In the genomic region with DNA sequence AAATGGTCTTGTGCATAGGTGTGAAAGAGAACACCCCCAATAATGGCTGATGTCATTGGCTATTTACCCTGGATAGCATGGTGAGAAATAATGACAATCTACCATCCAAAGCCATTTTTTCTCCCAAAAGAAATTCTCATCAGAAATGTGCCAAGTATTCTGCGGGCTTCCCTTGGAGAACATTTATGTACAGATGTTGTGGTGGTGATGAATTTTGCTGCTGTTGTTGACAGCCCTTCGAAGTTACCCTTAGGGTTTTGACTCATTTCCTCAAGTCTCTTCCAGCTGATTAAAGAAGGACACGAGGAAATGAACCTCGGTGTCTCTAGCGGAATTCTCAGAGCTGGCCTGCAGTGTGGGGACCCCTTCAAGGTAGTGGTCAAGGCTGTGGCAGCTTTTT, we compare ENCODE assay signal across 16 cellular contexts. TPM values are rescaled to one million over a fixed set of nuclear protein-coding genes. Genes with fewer than 3 reads are reported as not detected.
DNase-seq lines count a peak whose midpoint lies in the region; ATAC-seq, FAIRE-seq and TF ChIP-seq lines count a peak whose summit lies in the region.
"Had no signal": no experiment of that assay in that cellular context is flagged by ENCODE, and none has a peak within 500 bp of the region (broad histone marks: within the 10 kb centered on the region; RNA-seq: fewer than 3 reads in every experiment).

No MANE protein-coding gene starts in this region.

- H3K27me3 Mint-ChIP-seq in HFFc6 (ENCODE audit: insufficient read depth) (peaks cover 23% of the 10 kb centered on the region), astrocyte (ENCODE audit: low read depth, unreplicated experiment) (peaks cover 13% of the 10 kb centered on the region)
- H3K27me3 Mint-ChIP-seq in activated naive CD8-positive, alpha-beta T cell treated with anti-CD3 and anti-CD28 coated beads for 36 hours, result peaks cover 67% of the 10 kb centered on the region

- 37 to 48% methylated on average over 5 of the region's 5 CpGs for WGBS in heart right ventricle, 2 donors

- TF ChIP-seq CTCF in HFFc6 (IDR thresholded peaks at IDR 0.05) (no peak), astrocyte (IDR thresholded peaks at IDR 0.05; ENCODE audit: insufficient read depth, low read depth, low read length) (no peak), heart right ventricle (IDR thresholded peaks at IDR 0.05) (no peak)

- ATAC-seq in HG03135 (IDR thresholded peaks at IDR 0.05; ENCODE audit: unreplicated experiment) (no peak), heart right ventricle (no peak)

- H3K4me1 ChIP-seq in astrocyte (ENCODE audit: insufficient read depth, low read length), result peaks cover 29% of the 10 kb centered on the region
- peaks cover 4 to 51% (median 30%) of the 10 kb centered on the region in 9 donors for H3K4me1 ChIP-seq in heart right ventricle

- no peaks in the 10 kb centered on the region for H3K9me3 ChIP-seq in astrocyte (ENCODE audit: insufficient read depth, low read depth, low read length)
- H3K9me3 ChIP-seq in heart right ventricle, result no peaks in the 10 kb centered on the region

- H3K4me3 Mint-ChIP-seq in HFFc6, result peak overlapping the region; percentile 71
- no peak overlapping the region for H3K4me3 Mint-ChIP-seq in astrocyte (ENCODE audit: unreplicated experiment)
- no peak overlapping the region for H3K4me3 Mint-ChIP-seq in activated naive CD8-positive, alpha-beta T cell treated with anti-CD3 and anti-CD28 coated beads for 36 hours
- H3K4me3 Mint-ChIP-seq: activated naive CD4-positive, alpha-beta T cell treated with anti-CD3 and anti-CD28 coated beads, Interleukin-2, amount 50 U/mL, for 24 hours; mesothelial cell of epicardium; stimulated activated naive CD8-positive, alpha-beta T cell treated with anti-CD3 and anti-CD28 coated beads, Interleukin-15, Interleukin-2, amounts not matched to agents 100 ng/mL and 50 ng/mL, for 24 hours had no signal

- H3K27ac ChIP-seq in astrocyte (ENCODE audit: low read depth, low read length), result peak overlapping the region; percentile 69
- peak overlapping the region in 2 of 10 donors; percentile 2 to 35 for H3K27ac ChIP-seq in heart right ventricle

- intact Hi-C loops in heart right ventricle (cut with DNase I), result loop anchor here in 1 of 10 donors (10.0 kb wide), 1 partner anchor 294 kb away; no protein-coding TSS in a partner anchor

- H4K20me1 ChIP-seq in astrocyte (ENCODE audit: insufficient read depth, low read length), result no peaks in the 10 kb centered on the region

- no peaks in the 10 kb centered on the region for H3K36me3 ChIP-seq in astrocyte (ENCODE audit: insufficient read depth, low read length)
- H3K36me3 ChIP-seq in heart right ventricle, result no peaks in the 10 kb centered on the region

- H3K36me3 Mint-ChIP-seq in HFFc6 (ENCODE audit: low read depth) (no peaks in the 10 kb centered on the region), astrocyte (ENCODE audit: low read depth, unreplicated experiment) (no peaks in the 10 kb centered on the region)
- H3K36me3 Mint-ChIP-seq in activated naive CD8-positive, alpha-beta T cell treated with anti-CD3 and anti-CD28 coated beads for 36 hours, result no peaks in the 10 kb centered on the region
- H3K36me3 Mint-ChIP-seq: activated naive CD4-positive, alpha-beta T cell treated with anti-CD3 and anti-CD28 coated beads, Interleukin-2, amount 50 U/mL, for 24 hours; mesothelial cell of epicardium had no signal

- no peaks in the 10 kb centered on the region for H3K9me3 Mint-ChIP-seq in HFFc6
- H3K9me3 Mint-ChIP-seq in astrocyte (ENCODE audit: unreplicated experiment), result no peaks in the 10 kb centered on the region
- no peaks in the 10 kb centered on the region for H3K9me3 Mint-ChIP-seq in activated naive CD8-positive, alpha-beta T cell treated with anti-CD3 and anti-CD28 coated beads for 36 hours
- H3K9me3 Mint-ChIP-seq: activated naive CD4-positive, alpha-beta T cell treated with anti-CD3 and anti-CD28 coated beads, Interleukin-2, amount 50 U/mL, for 24 hours; mesothelial cell of epicardium; stimulated activated naive CD8-positive, alpha-beta T cell treated with anti-CD3 and anti-CD28 coated beads, Interleukin-15, Interleukin-2, amounts not matched to agents 100 ng/mL and 50 ng/mL, for 24 hours had no signal

- H2AFZ ChIP-seq in astrocyte (ENCODE audit: low read depth, low read length), result no peak overlapping the region

- H3K4me1 Mint-ChIP-seq in HFFc6 (ENCODE audit: low read depth) (peaks cover 39% of the 10 kb centered on the region), astrocyte (ENCODE audit: low read depth, unreplicated experiment) (peaks cover 21% of the 10 kb centered on the region)
- peaks cover 11% of the 10 kb centered on the region for H3K4me1 Mint-ChIP-seq in activated naive CD8-positive, alpha-beta T cell treated with anti-CD3 and anti-CD28 coated beads for 36 hours

- H3K27me3 ChIP-seq in astrocyte (ENCODE audit: insufficient read depth, low read length), result peaks cover 11% of the 10 kb centered on the region
- peaks cover 0 to 42% (median 16%) of the 10 kb centered on the region in 7 donors for H3K27me3 ChIP-seq in heart right ventricle

- DNase-seq in A172 (ENCODE audit: low spot score), result peak; percentile 68
- DNase-seq in HFFc6, result peak; percentile 84
- DNase-seq in astrocyte (ENCODE audit: low read depth), result peak; percentile 22
- peak; percentile 32 for DNase-seq in fibroblast of the conjunctiva (ENCODE audit: low read depth)
- no peak for DNase-seq in NCI-H345 (lab: John Stamatoyannopoulos, UW)
- DNase-seq in activated naive CD8-positive, alpha-beta T cell treated with anti-CD3 and anti-CD28 coated beads for 36 hours, result no peak
- DNase-seq in heart right ventricle, result no peak
- DNase-seq: activated CD8-positive, alpha-beta memory T cell treated with anti-CD3 and anti-CD28 coated beads, Interleukin-2, amount 50 U/mL, for 4 hours; NCI-H1048; occipital lobe had no signal

- peaks cover 10% of the 10 kb centered on the region for H3K79me2 ChIP-seq in astrocyte (ENCODE audit: insufficient read depth, low read length)

- H3K9ac ChIP-seq in astrocyte (ENCODE audit: low read length), result no peak overlapping the region

- H3K4me3 ChIP-seq in astrocyte (ENCODE audit: insufficient read depth, low read depth, low read length), result no peak overlapping the region
- H3K4me3 ChIP-seq in heart right ventricle, result no peak overlapping the region
- H3K4me3 ChIP-seq: smooth muscle cell had no signal

- H3K4me2 ChIP-seq in astrocyte (ENCODE audit: low read length), result peak overlapping the region; percentile 64
- H3K4me2 ChIP-seq: smooth muscle cell had no signal

- H3K27ac Mint-ChIP-seq in HFFc6, result peak overlapping the region; percentile 94
- no peak overlapping the region for H3K27ac Mint-ChIP-seq in astrocyte (ENCODE audit: unreplicated experiment)
- H3K27ac Mint-ChIP-seq in activated naive CD8-positive, alpha-beta T cell treated with anti-CD3 and anti-CD28 coated beads for 36 hours, result no peak overlapping the region
- H3K27ac Mint-ChIP-seq: activated naive CD4-positive, alpha-beta T cell treated with anti-CD3 and anti-CD28 coated beads, Interleukin-2, amount 50 U/mL, for 24 hours; mesothelial cell of epicardium; stimulated activated naive CD8-positive, alpha-beta T cell treated with anti-CD3 and anti-CD28 coated beads, Interleukin-15, Interleukin-2, amounts not matched to agents 100 ng/mL and 50 ng/mL, for 24 hours had no signal

- FAIRE-seq in astrocyte (lab: Jason Lieb, UNC), result peak; percentile 92
- FAIRE-seq: A204.1 had no signal

RNA-seq across cellular contexts. Expression of a gene that starts 3.4 kb away (rescaled TPM):
- 5.1 and 10.4 TPM in 2 replicates for total RNA-seq in A172 (2014; rRNA removed; shearing (Covaris generic))
- total RNA-seq in HFFc6 (2021; fragmentation: NEBNext Ultra II Directional; extraction: Animal tissue kit (Norgen Biotek cat#: 25700)), result 1 to 10 TPM in 2 of 6 experiments, under 1 TPM in 4; 0.11 to 1.2 (median 0.26) TPM
- total RNA-seq in astrocyte (5.3 and 8.1 TPM in 2 replicates), heart right ventricle (1 to 10 TPM in 9 of 10 donors, under 1 TPM in 1; 0.97 to 6.8 (median 2.4) TPM)
- total RNA-seq in activated naive CD8-positive, alpha-beta T cell treated with anti-CD3 and anti-CD28 coated beads for 36 hours, result under 1 TPM; 0.23 to 0.28 TPM
- under 1 TPM; 0.07 to 0.51 TPM for polyA plus RNA-seq in heart right ventricle

Comparison
In these comparisons a context has a peak if more than half of its experiments do, and no peak if none do; other contexts are left out.
1. DNase-seq: peak in A172 (single experiment), HFFc6 (single experiment), astrocyte (single experiment) and fibroblast of the conjunctiva (single experiment); none in NCI-H345 (single experiment), activated naive CD8-positive, alpha-beta T cell treated with anti-CD3 and anti-CD28 coated beads for 36 hours (single experiment) and heart right ventricle (0 of 2).